Comparison of ENCODE assay signal across 8 cellular contexts in genomic region chr11:34356130-34356529, GRCh38. TPM values are rescaled to one million over a fixed set of nuclear protein-coding genes. Genes with fewer than 3 reads are reported as not detected.
A peak's percentile ranks its signal among the peaks of the same experiment; 100 is the strongest.
DNase-seq lines count a peak whose midpoint lies in the region; ATAC-seq, FAIRE-seq and TF ChIP-seq lines count a peak whose summit lies in the region.

No MANE protein-coding gene starts in this region.

- in situ Hi-C loops in Panc1 (cut with HindIII; ENCODE audit: low pct_unique_long_range_greater_than_20kb, low sequenced_read_pairs): no loop called here

- TF ChIP-seq POLR2A in GM12892 (IDR thresholded peaks at IDR 0.05; ENCODE audit: low read depth, low read length): no peak
- no peak for TF ChIP-seq POLR2A in sigmoid colon (IDR thresholded peaks at IDR 0.05)

- TF ChIP-seq CTCF in Panc1 (IDR thresholded peaks at IDR 0.05) (peak; percentile 28), fibroblast of pulmonary artery (IDR thresholded peaks at IDR 0.05; ENCODE audit: low read length, missing control alignments) (no peak), sigmoid colon (IDR thresholded peaks at IDR 0.05) (no peak)

- H3K9me3 ChIP-seq in Panc1 (ENCODE audit: control insufficient read depth, insufficient read depth, low read depth, low read length): no peaks in the 10 kb centered on the region
- no peaks in the 10 kb centered on the region for H3K9me3 ChIP-seq in sigmoid colon

- no peaks in the 10 kb centered on the region for H3K27me3 ChIP-seq in Panc1 (ENCODE audit: control insufficient read depth, insufficient read depth, low read length)
- no peaks in the 10 kb centered on the region for H3K27me3 ChIP-seq in sigmoid colon

- H3K4me3 ChIP-seq in Panc1 (ENCODE audit: low read depth in 2 of 2, low read length in 2 of 2) (peak overlapping the region; percentile 54 to 80), fibroblast of pulmonary artery (replicated peaks; ENCODE audit: low read depth, low read length) (peak overlapping the region; percentile 71), sigmoid colon (peak overlapping the region in 3 of 4 donors; percentile 53 to 64 (median 56))

- H3K36me3 ChIP-seq in Panc1 (ENCODE audit: control insufficient read depth, insufficient read depth, low read length) (no peaks in the 10 kb centered on the region), sigmoid colon (no peaks in the 10 kb centered on the region)

- FAIRE-seq in GM12892 (lab: Jason Lieb, UNC): peak; percentile 78

- no TSS peak for BruUV-seq in Panc1 (replicated peaks; lab: Mats Ljungman, UMichigan)

- CTCF ChIA-PET in Panc1 (lab: Charles Lee): interaction anchor here (0.6 kb wide), 2 partner anchors 188 to 204 kb away, joined by 3 read pairs; no protein-coding TSS in a partner anchor

- POLR2A ChIA-PET in Panc1 (lab: Charles Lee): interaction anchor here (0.5 to 0.6 kb wide), 2 partner anchors 52 to 56 kb away, joined by 4 to 8 read pairs; no protein-coding TSS in a partner anchor

- DNase-seq in GM12892 (ENCODE audit: insufficient read length): no peak
- no peak for DNase-seq in Panc1 (ENCODE audit: low read depth, low spot score)
- DNase-seq in fibroblast of pulmonary artery (ENCODE audit: low read depth): no peak
- no peak for DNase-seq in sigmoid colon
- DNase-seq in anterior cingulate cortex (lab: John Stamatoyannopoulos, UW): no peak
- no peak for DNase-seq in COLO829 (ENCODE audit: low spot score)
- DNase-seq in activated gamma-delta T cell treated with Interleukin-2 at 50 U/mL for 16 hours: no peak

- intact Hi-C loops in Panc1 (cut with micrococcal nuclease; ENCODE audit: unreplicated experiment): loop anchor here (5.0 kb wide), 2 partner anchors 359 to 541 kb away; no protein-coding TSS in a partner anchor
- intact Hi-C loops in sigmoid colon (cut with DNase I): loop anchor here (5.0 kb wide), 2 partner anchors 84 to 249 kb away; partner anchors contain the start of gene NAT10

- H3K4me1 ChIP-seq in Panc1 (ENCODE audit: control insufficient read depth, insufficient read depth, low read length) (peaks cover 27% of the 10 kb centered on the region), sigmoid colon (peaks cover 0 to 33% (median 27%) of the 10 kb centered on the region in 4 donors)

- TF ChIP-seq EP300 in sigmoid colon (IDR thresholded peaks at IDR 0.05): no peak

- 48 to 50% methylated on average over 7 of the region's 7 CpGs for WGBS in sigmoid colon, 2 donors

- ATAC-seq in Panc1: no peak
- ATAC-seq in GM21515 (IDR thresholded peaks at IDR 0.05; ENCODE audit: unreplicated experiment): no peak

- peak overlapping the region; percentile 76 for H3K27ac ChIP-seq in Panc1 (ENCODE audit: low read length)
- H3K27ac ChIP-seq in sigmoid colon: peak overlapping the region in 1 of 4 donors; percentile 88

RNA-seq across cellular contexts. Expression of gene ABTB2, which starts 1.7 kb away (rescaled TPM):
- 1.5 TPM for polyA plus RNA-seq in GM12892 (2012; ENCODE audit: missing spikeins)
- total RNA-seq in Panc1 (2021; ENCODE audit: unreplicated experiment): 22.7 TPM
- polyA plus RNA-seq in Panc1 (2012; ENCODE audit: insufficient read length): 24.9 TPM
- total RNA-seq in sigmoid colon: 1 to 10 TPM; 1.3 to 2.5 (median 2.1) TPM
- 10 to 100 TPM in 1 of 3 donors, 1 to 10 TPM in 2; 5.4 to 12.9 (median 8.2) TPM for polyA plus RNA-seq in sigmoid colon
